ENCODE assay signal across 8 cellular contexts in the genomic region with DNA sequence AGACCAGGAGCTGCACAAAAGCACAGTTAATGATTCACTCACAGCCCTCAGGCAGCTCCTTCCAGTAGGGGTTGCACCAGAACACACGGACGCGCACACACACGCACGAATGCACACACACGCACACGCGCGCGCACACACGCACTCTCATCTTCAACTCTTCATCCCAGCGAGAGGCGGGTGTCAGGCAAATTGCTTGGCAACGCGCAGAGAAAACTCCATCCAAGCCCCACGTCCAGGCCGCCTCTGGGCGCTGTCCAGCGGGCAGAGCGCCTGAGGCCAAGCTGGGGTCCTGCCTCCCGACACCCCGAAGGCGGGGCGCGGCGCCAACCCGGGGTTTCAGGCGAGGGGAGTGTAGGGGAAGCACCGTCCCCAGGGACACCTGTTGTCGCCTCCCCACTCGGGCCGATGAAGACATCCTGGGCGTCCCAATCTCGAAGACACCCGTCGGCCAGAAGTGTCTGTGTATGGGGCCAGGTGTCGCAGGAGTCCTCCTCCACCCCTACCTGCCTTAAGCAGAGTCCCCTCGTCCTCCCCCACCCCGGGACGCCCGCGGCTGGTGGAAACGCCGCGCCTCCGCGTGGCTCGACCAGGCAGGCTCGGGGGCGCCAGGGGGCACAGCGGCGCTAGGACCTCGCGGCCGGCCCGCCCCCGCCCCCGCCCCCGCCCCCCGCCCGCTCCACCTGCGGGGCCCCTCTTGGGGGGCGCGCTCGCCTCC. TPM values are rescaled to one million over a fixed set of nuclear protein-coding genes. Genes with fewer than 3 reads are reported as not detected.
DNase-seq lines count a peak whose midpoint lies in the region; ATAC-seq and TF ChIP-seq lines count a peak whose summit lies in the region.

No MANE protein-coding gene starts in this region.

- H2AFZ ChIP-seq in parathyroid adenoma: peak overlapping the region; percentile 96

- DNase-seq in OCI-M1 (lab: John Stamatoyannopoulos, UW) (peak; percentile 66), amygdala (lab: John Stamatoyannopoulos, UW) (peak in 38 of 56 donors; percentile 19 to 67 (median 50)), left ventricle myocardium superior (peak; percentile 75), NCI-H2029 (lab: John Stamatoyannopoulos, UW) (no peak)

- H3K9me3 ChIP-seq in BLaER1 (peaks cover 25% of the 10 kb centered on the region), parathyroid adenoma (ENCODE audit: control insufficient read depth, low read length) (no peaks in the 10 kb centered on the region)

- ATAC-seq in GM19351 (IDR thresholded peaks at IDR 0.05; ENCODE audit: unreplicated experiment): peak; percentile 26
- ATAC-seq in HG03432 (IDR thresholded peaks at IDR 0.05; ENCODE audit: unreplicated experiment): peak; percentile 38
- peak; percentile 58 for ATAC-seq in left ventricle myocardium superior

- H4K20me1 ChIP-seq in BLaER1: no peaks in the 10 kb centered on the region

- no peaks in the 10 kb centered on the region for H3K79me2 ChIP-seq in parathyroid adenoma

- H3K9ac ChIP-seq in BLaER1 (no peak overlapping the region), parathyroid adenoma (no peak overlapping the region)

- peaks cover 59% of the 10 kb centered on the region for H3K27me3 ChIP-seq in BLaER1
- H3K27me3 ChIP-seq in parathyroid adenoma (ENCODE audit: control insufficient read depth, insufficient read depth, low read length): no peaks in the 10 kb centered on the region

- H3K4me2 ChIP-seq in BLaER1 (peak overlapping the region; percentile 66), parathyroid adenoma (ENCODE audit: low read length) (peak overlapping the region; percentile 68)

- H3K4me3 ChIP-seq in BLaER1 (peak overlapping the region; percentile 58), parathyroid adenoma (ENCODE audit: low read depth, low read length) (peak overlapping the region; percentile 54)

- H3K36me3 ChIP-seq in BLaER1 (no peaks in the 10 kb centered on the region), parathyroid adenoma (ENCODE audit: control insufficient read depth, insufficient read depth, low read length) (no peaks in the 10 kb centered on the region)

- intact Hi-C loops in left ventricle myocardium superior (cut with micrococcal nuclease): no loop called here

- H3K27ac ChIP-seq in BLaER1: no peak overlapping the region
- H3K27ac ChIP-seq in parathyroid adenoma: no peak overlapping the region

- H3K4me1 ChIP-seq in BLaER1 (no peaks in the 10 kb centered on the region), parathyroid adenoma (no peaks in the 10 kb centered on the region)

- TF ChIP-seq CTCF in parathyroid adenoma (IDR thresholded peaks at IDR 0.05): no peak

RNA-seq across cellular contexts. Expression of a gene that starts 35.6 kb away (rescaled TPM):
- 9.3 TPM for total RNA-seq in left ventricle myocardium superior
